In genomic region chr11:3571752-3572151, GRCh38 we compare ENCODE assay signal across 8 cellular contexts.
A peak's percentile ranks its signal among the peaks of the same experiment; 100 is the strongest.
DNase-seq lines count a peak whose midpoint lies in the region; ATAC-seq, FAIRE-seq and TF ChIP-seq lines count a peak whose summit lies in the region.
"Not testable (repeated sequence)": the region's sequence is repeated elsewhere in the genome, so short reads cannot be mapped to it uniquely, and the experiment has no call there.

No MANE protein-coding gene starts in this region.

- DNase-seq in Peyer's patch: peak in 2 of 3 donors; percentile 61 to 64
- DNase-seq in left colon: peak; percentile 55 to 76
- peak; percentile 54 for DNase-seq in mucosa of gallbladder (ENCODE audit: low spot score)
- DNase-seq in small intestine: peak; percentile 85
- peak; percentile 66 for DNase-seq in transverse colon

- WGBS in small intestine, 3 donors: 19 to 70% (median 43%) methylated on average over 2 of the region's 2 CpGs
- 49% methylated on average over 2 of the region's 2 CpGs; no CpG with 5 or more reads in 1 of the 2 donors for WGBS in transverse colon (ENCODE audit: low coverage in 1 of 2), 2 donors

- H3K27ac ChIP-seq in C4-2B (peak overlapping the region; percentile 27; the same call in 1 of the 2 replicates), Peyer's patch (peak overlapping the region in 3 of 4 donors; percentile 62 to 85 (median 75)), duodenal mucosa (ENCODE audit: low read depth, low read length) (peak overlapping the region; percentile 42), small intestine (ENCODE audit: low read depth in 1 of 2, low read length in 1 of 2) (peak overlapping the region; percentile 59 to 90), transverse colon (peak overlapping the region; percentile 80 to 85 (median 81))

- not testable (repeated sequence) for H3K9me3 ChIP-seq in Peyer's patch; duodenal mucosa (ENCODE audit: control insufficient read depth in 1 of 2, low read length in 2 of 2); mucosa of stomach (ENCODE audit: control insufficient read depth, low read length); small intestine (ENCODE audit: control insufficient read depth, low read depth); transverse colon

- not testable (repeated sequence) for FAIRE-seq in small intestine (lab: Jason Lieb, UNC)

- ATAC-seq in left colon: peak; percentile 100

- not testable (repeated sequence) for H3K36me3 ChIP-seq in Peyer's patch; duodenal mucosa (ENCODE audit: control insufficient read depth in 1 of 2, insufficient read depth in 2 of 2, low read length in 2 of 2); mucosa of stomach (ENCODE audit: control insufficient read depth, insufficient read depth, low read length); small intestine (ENCODE audit: control insufficient read depth in 2 of 2, insufficient read depth in 2 of 2, low read length in 2 of 2); transverse colon

- not testable (repeated sequence) for TF ChIP-seq CTCF in C4-2B (conservative IDR thresholded peaks at IDR 0.05); Peyer's patch (IDR thresholded peaks at IDR 0.05); transverse colon (IDR thresholded peaks at IDR 0.05)

- not testable (repeated sequence) for H3K27me3 ChIP-seq in Peyer's patch; duodenal mucosa (ENCODE audit: control insufficient read depth in 1 of 2, insufficient read depth in 2 of 2, low read length in 2 of 2); mucosa of stomach (ENCODE audit: control insufficient read depth, insufficient read depth, low read length); small intestine (ENCODE audit: control insufficient read depth in 2 of 2, insufficient read depth in 2 of 2, low read length in 2 of 2); transverse colon

- intact Hi-C loops in left colon (cut with DNase I, micrococcal nuclease): loop anchor here in 1 of 2 donors (10.0 kb wide), 1 partner anchor 117 kb away; no protein-coding TSS in a partner anchor
- intact Hi-C loops in transverse colon (cut with DNase I; ENCODE audit: low total_unique reads): not testable (repeated sequence)

- H3K4me3 ChIP-seq in Peyer's patch (peak overlapping the region in 2 of 4 donors; percentile 38), duodenal mucosa (ENCODE audit: low read depth in 1 of 2, low read length in 2 of 2) (peak overlapping the region; percentile 23 to 35), small intestine (ENCODE audit: low read depth in 1 of 2, low read length in 2 of 2) (peak overlapping the region in 1 of 2 donors; percentile 26), transverse colon (peak overlapping the region in 2 of 4 donors; percentile 21 to 38)
- not testable (repeated sequence) for H3K4me3 ChIP-seq in mucosa of stomach (ENCODE audit: low read length)

- H3K4me1 ChIP-seq in Peyer's patch; duodenal mucosa (ENCODE audit: control insufficient read depth in 1 of 2, insufficient read depth in 2 of 2, low read length in 2 of 2); mucosa of stomach (ENCODE audit: control insufficient read depth, insufficient read depth, low read length); small intestine (ENCODE audit: control insufficient read depth in 2 of 2, insufficient read depth in 1 of 2, low read depth in 1 of 2, low read length in 1 of 2): not testable (repeated sequence)
- peaks cover 0 to 16% (median 5%) of the 10 kb centered on the region in 4 donors for H3K4me1 ChIP-seq in transverse colon

- in situ Hi-C loops in transverse colon (cut with MboI; ENCODE audit: low pct_ligation_motif_present in 1 of 4, low pct_unique_long_range_greater_than_20kb in 1 of 4, low sequenced_read_pairs in 3 of 4): not testable (repeated sequence)

- TF ChIP-seq POLR2A in Peyer's patch (IDR thresholded peaks at IDR 0.05) (peak in 1 of 2 donors; percentile 38), transverse colon (IDR thresholded peaks at IDR 0.05) (peak; percentile 55)

- H3K9ac ChIP-seq in duodenal mucosa (ENCODE audit: low read depth in 1 of 2, low read length in 2 of 2): not testable (repeated sequence)
- peak overlapping the region; percentile 61 for H3K9ac ChIP-seq in mucosa of stomach (ENCODE audit: low read length)

- not testable (repeated sequence) for TF ChIP-seq EP300 in transverse colon (IDR thresholded peaks at IDR 0.05; ENCODE audit: low read depth)

Comparison
In these comparisons a context has a peak if more than half of its experiments do, and no peak if none do; other contexts are left out.
1. H3K27ac ChIP-seq: peak in every context shown above with its lines; median percentile 81 in transverse colon; 75 in Peyer's patch; 74 in small intestine; 42 in duodenal mucosa; 27 in C4-2B.